In genomic region chr14:105818712-105819005, GRCh38 we compare ENCODE assay signal across 20 cellular contexts.
A peak's percentile ranks its signal among the peaks of the same experiment; 100 is the strongest.
DNase-seq lines count a peak whose midpoint lies in the region; ATAC-seq and TF ChIP-seq lines count a peak whose summit lies in the region.
"Had no signal": no experiment of that assay in that cellular context is flagged by ENCODE, and none has a peak within 500 bp of the region (broad histone marks: within the 10 kb centered on the region; RNA-seq: fewer than 3 reads in every experiment).

No MANE protein-coding gene starts in this region.

- peaks cover 64% of the 10 kb centered on the region for H3K4me1 ChIP-seq in OCI-LY1 (ENCODE audit: insufficient read depth, low read length, severe bottlenecking)
- H3K4me1 ChIP-seq: esophagus squamous epithelium, gastroesophageal sphincter, right lobe of liver had no signal

- no peak for DNase-seq in amniotic stem cell (lab: John Stamatoyannopoulos, UW)
- DNase-seq in activated CD4-positive, alpha-beta memory T cell treated with anti-CD3 and anti-CD28 coated beads, Interleukin-2, amount 10 ng/mL, durations not matched to agents 7 days and 5 days: no peak
- DNase-seq: DND-41; esophagus squamous epithelium; H9; NCI-H1436; NCI-H526; ovary; right lobe of liver; stimulated activated naive CD4-positive, alpha-beta T cell had no signal

- peaks cover 3% of the 10 kb centered on the region for H3K9me3 Mint-ChIP-seq in stimulated activated memory B cell treated with anti-CD40 and anti-IgM and Interleukin-4, amounts not matched to agents 10 μg/mL and 1 μg/mL and 100 μg/mL, for 72 hours
- no peaks in the 10 kb centered on the region for H3K9me3 Mint-ChIP-seq in activated CD4-positive, alpha-beta memory T cell treated with anti-CD3 and anti-CD28 coated beads, Interleukin-2, amount 10 ng/mL, durations not matched to agents 7 days and 5 days
- H3K9me3 Mint-ChIP-seq: activated CD4-positive, alpha-beta T cell treated with anti-CD3 and anti-CD28 coated beads, Interleukin-2, amount 10 ng/mL, durations not matched to agents 24 days and 14 days; activated T-helper 2 cell treated with anti-CD3 and anti-CD28 coated beads, Interferon-gamma antibody, Interleukin-2, Interleukin-4, amounts not matched to agents 10 μg/mL and 5 μg/mL and 100 μg/mL, durations not matched to agents 14 hours and 24 hours and 36 hours had no signal

- H3K4me3 Mint-ChIP-seq in stimulated activated memory B cell treated with anti-CD40 and anti-IgM and Interleukin-4, amounts not matched to agents 10 μg/mL and 1 μg/mL and 100 μg/mL, for 72 hours: peak overlapping the region; percentile 60
- no peak overlapping the region for H3K4me3 Mint-ChIP-seq in activated CD4-positive, alpha-beta memory T cell treated with anti-CD3 and anti-CD28 coated beads, Interleukin-2, amount 10 ng/mL, durations not matched to agents 7 days and 5 days
- H3K4me3 Mint-ChIP-seq: activated CD4-positive, alpha-beta T cell treated with anti-CD3 and anti-CD28 coated beads, Interleukin-2, amount 10 ng/mL, durations not matched to agents 24 days and 14 days had no signal

- no peak for TF ChIP-seq CTCF in OCI-LY1 (IDR thresholded peaks at IDR 0.05; ENCODE audit: low read length)

- no peaks in the 10 kb centered on the region for H3F3A ChIP-seq in OCI-LY1 (ENCODE audit: insufficient read depth, low read length)

- POLR2A ChIA-PET in activated CD4-positive, alpha-beta memory T cell treated with anti-CD3 and anti-CD28 coated beads, Interleukin-2, amount 10 ng/mL, durations not matched to agents 7 days and 5 days (lab: Charles Lee): no interaction called here

- H4K20me1 ChIP-seq in OCI-LY1 (ENCODE audit: insufficient read depth, low read length): no peaks in the 10 kb centered on the region

- peak; percentile 23 for ATAC-seq in GM19023 (IDR thresholded peaks at IDR 0.05; ENCODE audit: unreplicated experiment)
- ATAC-seq in HG02840 (IDR thresholded peaks at IDR 0.05; ENCODE audit: low FRiP score, unreplicated experiment): peak; percentile 9
- peak; percentile 40 for ATAC-seq in stimulated activated memory B cell treated with anti-CD40 and anti-IgM and Interleukin-4, amounts not matched to agents 10 μg/mL and 1 μg/mL and 100 μg/mL, for 72 hours
- ATAC-seq in HG02763 (IDR thresholded peaks at IDR 0.05; ENCODE audit: unreplicated experiment): no peak
- ATAC-seq: gastroesophageal sphincter, Right ventricle myocardium inferior had no signal

- CTCF ChIA-PET in activated CD4-positive, alpha-beta memory T cell treated with anti-CD3 and anti-CD28 coated beads, Interleukin-2, amount 10 ng/mL, durations not matched to agents 7 days and 5 days (lab: Charles Lee): no interaction called here

- H3K9me3 ChIP-seq in OCI-LY1 (ENCODE audit: low read length): no peaks in the 10 kb centered on the region
- H3K9me3 ChIP-seq: esophagus squamous epithelium, ovary, right lobe of liver had no signal

- no peaks in the 10 kb centered on the region for H3K27me3 Mint-ChIP-seq in stimulated activated memory B cell treated with anti-CD40 and anti-IgM and Interleukin-4, amounts not matched to agents 10 μg/mL and 1 μg/mL and 100 μg/mL, for 72 hours
- H3K27me3 Mint-ChIP-seq in activated CD4-positive, alpha-beta memory T cell treated with anti-CD3 and anti-CD28 coated beads, Interleukin-2, amount 10 ng/mL, durations not matched to agents 7 days and 5 days: peaks cover 33% of the 10 kb centered on the region

- H2AFZ ChIP-seq in OCI-LY1 (ENCODE audit: low read length): no peak overlapping the region

- H3K27ac Mint-ChIP-seq in stimulated activated memory B cell treated with anti-CD40 and anti-IgM and Interleukin-4, amounts not matched to agents 10 μg/mL and 1 μg/mL and 100 μg/mL, for 72 hours: peak overlapping the region; percentile 98
- H3K27ac Mint-ChIP-seq in activated CD4-positive, alpha-beta memory T cell treated with anti-CD3 and anti-CD28 coated beads, Interleukin-2, amount 10 ng/mL, durations not matched to agents 7 days and 5 days: no peak overlapping the region
- H3K27ac Mint-ChIP-seq: activated CD4-positive, alpha-beta T cell treated with anti-CD3 and anti-CD28 coated beads, Interleukin-2, amount 10 ng/mL, durations not matched to agents 24 days and 14 days; activated T-helper 2 cell treated with anti-CD3 and anti-CD28 coated beads, Interferon-gamma antibody, Interleukin-2, Interleukin-4, amounts not matched to agents 10 μg/mL and 5 μg/mL and 100 μg/mL, durations not matched to agents 14 hours and 24 hours and 36 hours; H9 had no signal

- peak overlapping the region; percentile 98 for H3K27ac ChIP-seq in OCI-LY1 (ENCODE audit: low read depth, low read length, poor library complexity, severe bottlenecking)
- H3K27ac ChIP-seq: esophagus squamous epithelium, gastroesophageal sphincter, ovary, right lobe of liver had no signal

- peaks cover 5% of the 10 kb centered on the region for H3K36me3 Mint-ChIP-seq in stimulated activated memory B cell treated with anti-CD40 and anti-IgM and Interleukin-4, amounts not matched to agents 10 μg/mL and 1 μg/mL and 100 μg/mL, for 72 hours
- H3K36me3 Mint-ChIP-seq in activated CD4-positive, alpha-beta memory T cell treated with anti-CD3 and anti-CD28 coated beads, Interleukin-2, amount 10 ng/mL, durations not matched to agents 7 days and 5 days (ENCODE audit: low read depth): no peaks in the 10 kb centered on the region
- H3K36me3 Mint-ChIP-seq: T-cell had no signal

- H3K9ac ChIP-seq in OCI-LY1 (ENCODE audit: low read length): peak overlapping the region; percentile 74

- peak overlapping the region; percentile 36 for H3K4me3 ChIP-seq in OCI-LY1 (ENCODE audit: low read depth, low read length, poor library complexity, severe bottlenecking)
- H3K4me3 ChIP-seq: esophagus squamous epithelium, gastroesophageal sphincter, ovary, right lobe of liver had no signal

- H3K79me2 ChIP-seq in OCI-LY1 (ENCODE audit: insufficient read depth, low read length): no peaks in the 10 kb centered on the region

- peak overlapping the region; percentile 53 for H3K4me2 ChIP-seq in OCI-LY1 (ENCODE audit: low read length)

- H3K36me3 ChIP-seq in OCI-LY1 (ENCODE audit: insufficient read depth, low read length): no peaks in the 10 kb centered on the region
- H3K36me3 ChIP-seq: esophagus squamous epithelium, gastroesophageal sphincter, ovary, right lobe of liver had no signal

- H3K27me3 ChIP-seq in OCI-LY1 (ENCODE audit: insufficient read depth, low read length): no peaks in the 10 kb centered on the region
- H3K27me3 ChIP-seq: esophagus squamous epithelium, ovary had no signal

- H3K9me2 ChIP-seq in OCI-LY1 (ENCODE audit: low read depth, low read length): no peaks in the 10 kb centered on the region

- peaks cover 41% of the 10 kb centered on the region for H3K4me1 Mint-ChIP-seq in stimulated activated memory B cell treated with anti-CD40 and anti-IgM and Interleukin-4, amounts not matched to agents 10 μg/mL and 1 μg/mL and 100 μg/mL, for 72 hours
- no peaks in the 10 kb centered on the region for H3K4me1 Mint-ChIP-seq in activated CD4-positive, alpha-beta memory T cell treated with anti-CD3 and anti-CD28 coated beads, Interleukin-2, amount 10 ng/mL, durations not matched to agents 7 days and 5 days
- H3K4me1 Mint-ChIP-seq: activated CD4-positive, alpha-beta T cell treated with anti-CD3 and anti-CD28 coated beads, Interleukin-2, amount 10 ng/mL, durations not matched to agents 24 days and 14 days; H9 had no signal
